Comparison of ENCODE assay signal across 14 cellular contexts in genomic region chr6:170272341-170273065, GRCh38. TPM values are rescaled to one million over a fixed set of nuclear protein-coding genes. Genes with fewer than 3 reads are reported as not detected.
DNase-seq lines count a peak whose midpoint lies in the region; ATAC-seq, FAIRE-seq and TF ChIP-seq lines count a peak whose summit lies in the region.
"Had no signal": no experiment of that assay in that cellular context is flagged by ENCODE, and none has a peak within 500 bp of the region (broad histone marks: within the 10 kb centered on the region; RNA-seq: fewer than 3 reads in every experiment).

No MANE protein-coding gene starts in this region.

- no peak for TF ChIP-seq CTCF in NB4 (IDR thresholded peaks at IDR 0.05; ENCODE audit: low read depth, low read length)
- TF ChIP-seq CTCF in esophagus muscularis mucosa (IDR thresholded peaks at IDR 0.05): no peak

- no peak for FAIRE-seq in H54 (lab: Jason Lieb, UNC)
- FAIRE-seq: endometrium, HTR-8/SVneo, keratinocyte had no signal

- H3K36me3 Mint-ChIP-seq in activated CD4-positive, alpha-beta T cell treated with anti-CD3 and anti-CD28 coated beads, Interleukin-2, amount 10 ng/mL, durations not matched to agents 7 days and 5 days (ENCODE audit: low read depth): peaks cover 4% of the 10 kb centered on the region

- H3K27ac ChIP-seq in esophagus muscularis mucosa (replicated peaks in 1 of 4): no peak overlapping the region
- H3K27ac ChIP-seq: tibial artery had no signal

- H3K4me3 Mint-ChIP-seq in activated CD4-positive, alpha-beta T cell treated with anti-CD3 and anti-CD28 coated beads, Interleukin-2, amount 10 ng/mL, durations not matched to agents 7 days and 5 days: peak overlapping the region; percentile 74
- H3K4me3 Mint-ChIP-seq in stimulated activated naive CD8-positive, alpha-beta T cell treated with anti-CD3 and anti-CD28 coated beads, Interleukin-15, amount 100 ng/mL, for 72 hours: peak overlapping the region; percentile 72 to 91

- H3K4me1 Mint-ChIP-seq in activated CD4-positive, alpha-beta T cell treated with anti-CD3 and anti-CD28 coated beads, Interleukin-2, amount 10 ng/mL, durations not matched to agents 7 days and 5 days: peaks cover 25% of the 10 kb centered on the region
- peaks cover 26% of the 10 kb centered on the region for H3K4me1 Mint-ChIP-seq in stimulated activated naive CD8-positive, alpha-beta T cell treated with anti-CD3 and anti-CD28 coated beads, Interleukin-15, amount 100 ng/mL, for 72 hours

- no peaks in the 10 kb centered on the region for H3K9me3 Mint-ChIP-seq in activated CD4-positive, alpha-beta T cell treated with anti-CD3 and anti-CD28 coated beads, Interleukin-2, amount 10 ng/mL, durations not matched to agents 7 days and 5 days
- H3K9me3 Mint-ChIP-seq in stimulated activated naive CD8-positive, alpha-beta T cell treated with anti-CD3 and anti-CD28 coated beads, Interleukin-15, amount 100 ng/mL, for 72 hours: peaks cover 0 to 11% of the 10 kb centered on the region in 2 donors

- H3K27me3 ChIP-seq in esophagus muscularis mucosa: peaks cover 0 to 9% (median 0%) of the 10 kb centered on the region in 4 donors
- H3K27me3 ChIP-seq: tibial artery had no signal

- intact Hi-C loops in esophagus muscularis mucosa (cut with DNase I): no loop called here

- POLR2A ChIA-PET in activated CD4-positive, alpha-beta T cell treated with anti-CD3 and anti-CD28 coated beads, Interleukin-2, amount 10 ng/mL, durations not matched to agents 7 days and 5 days (lab: Charles Lee): no interaction called here

- TF ChIP-seq POLR2A in NB4 (IDR thresholded peaks at IDR 0.05; ENCODE audit: extremely low read depth, insufficient read length) (no peak), esophagus muscularis mucosa (IDR thresholded peaks at IDR 0.05; ENCODE audit: low read depth) (no peak), H54 (IDR thresholded peaks at IDR 0.05; ENCODE audit: low read depth, low read length) (no peak)

- peak; percentile 1 for ATAC-seq in stimulated activated naive CD8-positive, alpha-beta T cell treated with anti-CD3 and anti-CD28 coated beads, Interleukin-15, amount 100 ng/mL, for 72 hours

- no peaks in the 10 kb centered on the region for H3K9me3 ChIP-seq in esophagus muscularis mucosa
- H3K9me3 ChIP-seq: tibial artery had no signal

- 71% methylated on average over 30 of the region's 30 CpGs for WGBS in esophagus muscularis mucosa

- peaks cover 14 to 26% (median 21%) of the 10 kb centered on the region in 4 donors for H3K4me1 ChIP-seq in esophagus muscularis mucosa

- TF ChIP-seq EP300 in esophagus muscularis mucosa (IDR thresholded peaks at IDR 0.05): no peak

- no peak for DNase-seq in activated CD4-positive, alpha-beta T cell treated with anti-CD3 and anti-CD28 coated beads, Interleukin-2, amount 10 ng/mL, durations not matched to agents 7 days and 5 days
- no peak for DNase-seq in activated CD4-positive, alpha-beta T cell treated with anti-CD3 and anti-CD28 coated beads for 4 hours
- no peak for DNase-seq in NB4 (ENCODE audit: low read depth)
- DNase-seq in esophagus muscularis mucosa (ENCODE audit: extremely low spot score): no peak
- DNase-seq in stimulated activated naive CD8-positive, alpha-beta T cell treated with anti-CD3 and anti-CD28 coated beads, Interleukin-15, amount 100 ng/mL, for 72 hours: no peak
- no peak for DNase-seq in medulla oblongata (ENCODE audit: extremely low spot score)
- no peak for DNase-seq in stimulated activated CD4-positive, alpha-beta T cell treated with anti-CD3 and anti-CD28 coated beads, Interleukin-4, amount 100 ng/mL, for 1 hour
- DNase-seq in H54 (ENCODE audit: insufficient read length, low spot score): no peak
- DNase-seq: NCI-H1105 treated with DMSO at 0.1 percent for 48 hours, NCI-H526 treated with DMSO at 0.1 percent for 48 hours, tibial artery had no signal

- CTCF ChIA-PET in activated CD4-positive, alpha-beta T cell treated with anti-CD3 and anti-CD28 coated beads, Interleukin-2, amount 10 ng/mL, durations not matched to agents 7 days and 5 days (lab: Charles Lee): interaction anchor here (0.9 to 1.4 kb wide), 3 partner anchors 11 to 28 kb away, joined by 3 to 5 read pairs (median 3); no protein-coding TSS in a partner anchor

- peaks cover 31% of the 10 kb centered on the region for H3K27me3 Mint-ChIP-seq in activated CD4-positive, alpha-beta T cell treated with anti-CD3 and anti-CD28 coated beads, Interleukin-2, amount 10 ng/mL, durations not matched to agents 7 days and 5 days
- no peaks in the 10 kb centered on the region for H3K27me3 Mint-ChIP-seq in stimulated activated naive CD8-positive, alpha-beta T cell treated with anti-CD3 and anti-CD28 coated beads, Interleukin-15, amount 100 ng/mL, for 72 hours

- peak overlapping the region; percentile 8 for H3K4me3 ChIP-seq in NB4 (ENCODE audit: low read depth, low read length)
- peak overlapping the region in 3 of 4 donors; percentile 6 to 40 (median 14) for H3K4me3 ChIP-seq in esophagus muscularis mucosa

- no peaks in the 10 kb centered on the region for H3K36me3 ChIP-seq in esophagus muscularis mucosa
- H3K36me3 ChIP-seq: tibial artery had no signal

- H3K27ac Mint-ChIP-seq in activated CD4-positive, alpha-beta T cell treated with anti-CD3 and anti-CD28 coated beads, Interleukin-2, amount 10 ng/mL, durations not matched to agents 7 days and 5 days: peak overlapping the region; percentile 92
- no peak overlapping the region for H3K27ac Mint-ChIP-seq in stimulated activated naive CD8-positive, alpha-beta T cell treated with anti-CD3 and anti-CD28 coated beads, Interleukin-15, amount 100 ng/mL, for 72 hours

RNA-seq across cellular contexts. Expression of gene DLL1, which starts 18.4 kb away (rescaled TPM):
- under 1 TPM; 0.55 to 0.58 TPM for total RNA-seq in activated CD4-positive, alpha-beta T cell treated with anti-CD3 and anti-CD28 coated beads, Interleukin-2, amount 10 ng/mL, durations not matched to agents 7 days and 5 days
- 1 to 10 TPM; 3.7 to 8.8 (median 6.6) TPM for total RNA-seq in esophagus muscularis mucosa

RNA-seq across cellular contexts. Expression of gene FAM120B, which starts 34.1 kb away (rescaled TPM):
- 10 to 100 TPM; 29.8 to 33.0 TPM for total RNA-seq in activated CD4-positive, alpha-beta T cell treated with anti-CD3 and anti-CD28 coated beads, Interleukin-2, amount 10 ng/mL, durations not matched to agents 7 days and 5 days
- 10 to 100 TPM; 28.1 to 49.0 (median 33.7) TPM for total RNA-seq in esophagus muscularis mucosa
